Comparison of ENCODE assay signal across 9 cellular contexts in the genomic region with DNA sequence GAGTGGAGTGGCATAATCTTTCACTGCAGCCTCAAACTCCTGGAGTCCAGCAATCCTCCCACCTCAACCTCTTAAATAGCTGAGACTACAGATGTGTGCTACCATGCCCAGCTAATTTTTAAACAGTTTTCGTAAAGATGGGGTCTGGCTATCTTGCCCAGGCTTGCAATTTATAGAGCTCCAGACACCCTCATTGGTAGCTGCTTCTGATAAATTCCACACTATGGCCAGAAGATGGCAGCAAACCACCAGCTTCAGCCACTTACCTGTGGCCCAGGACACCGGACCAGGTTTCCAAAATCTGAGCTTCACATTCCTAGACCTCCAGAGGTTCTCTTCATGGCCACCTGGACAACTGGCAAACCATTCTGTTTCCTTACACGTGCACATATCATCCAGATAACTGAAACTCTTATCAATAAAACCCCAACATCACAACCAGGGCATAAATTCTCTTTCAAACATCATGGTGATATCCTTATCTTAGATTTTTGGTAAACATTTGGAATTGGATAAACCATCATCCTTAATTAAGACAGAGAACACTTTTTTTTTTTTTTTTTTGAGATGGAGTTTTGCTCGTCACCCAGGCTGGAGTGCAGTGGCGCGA. TPM values are rescaled to one million over a fixed set of nuclear protein-coding genes. Genes with fewer than 3 reads are reported as not detected.
A peak's percentile ranks its signal among the peaks of the same experiment; 100 is the strongest.
DNase-seq lines count a peak whose midpoint lies in the region; ATAC-seq, FAIRE-seq and TF ChIP-seq lines count a peak whose summit lies in the region.
"Had no signal": no experiment of that assay in that cellular context is flagged by ENCODE, and none has a peak within 500 bp of the region (broad histone marks: within the 10 kb centered on the region; RNA-seq: fewer than 3 reads in every experiment).

No MANE protein-coding gene starts in this region.

- peaks cover 11% of the 10 kb centered on the region for H3K27me3 Mint-ChIP-seq in HFFc6 (ENCODE audit: insufficient read depth)

- peak overlapping the region; percentile 38; the same call in 1 of the 2 replicates for H3K27ac Mint-ChIP-seq in HFFc6

- no peaks in the 10 kb centered on the region for H3K9me3 ChIP-seq in Peyer's patch
- H3K9me3 ChIP-seq: SJSA1 had no signal

- H3K4me1 Mint-ChIP-seq in HFFc6 (ENCODE audit: low read depth) = peaks cover 23% of the 10 kb centered on the region

- H3K36me3 ChIP-seq in Peyer's patch = peaks cover 0 to 25% (median 0%) of the 10 kb centered on the region in 3 donors
- H3K36me3 ChIP-seq: SJSA1 had no signal

- peak; percentile 25 for DNase-seq in CMK (ENCODE audit: low read depth)
- DNase-seq in HFFc6 = peak; percentile 31
- DNase-seq in Peyer's patch = peak; percentile 44 to 84 (median 46)
- peak; percentile 42 for DNase-seq in activated effector memory CD4-positive, alpha-beta T cell treated with Interleukin-2 at 50 U/mL for 16 hours
- peak; percentile 66 for DNase-seq in globus pallidus (ENCODE audit: low spot score)
- peak; percentile 80 for DNase-seq in pons (ENCODE audit: low spot score)
- DNase-seq in urothelium cell line (ENCODE audit: low spot score) = peak; percentile 83

- H3K9me3 Mint-ChIP-seq in HFFc6 = no peaks in the 10 kb centered on the region

- TF ChIP-seq POLR2A in Peyer's patch (IDR thresholded peaks at IDR 0.05) = no peak

- TF ChIP-seq CTCF in HFFc6 (IDR thresholded peaks at IDR 0.05) = peak; percentile 92
- peak; percentile 80 to 95 (median 89) for TF ChIP-seq CTCF in Peyer's patch (IDR thresholded peaks at IDR 0.05)

- H3K27ac ChIP-seq in Peyer's patch = peak overlapping the region in 1 of 4 donors; percentile 80
- H3K27ac ChIP-seq: SJSA1 had no signal

- no peaks in the 10 kb centered on the region for H3K27me3 ChIP-seq in Peyer's patch
- H3K27me3 ChIP-seq: SJSA1 had no signal

- no peak overlapping the region for H3K4me3 ChIP-seq in Peyer's patch
- H3K4me3 ChIP-seq: SJSA1 had no signal

- H3K4me1 ChIP-seq in Peyer's patch = no peaks in the 10 kb centered on the region

- peak; percentile 13 for FAIRE-seq in urothelium cell line (lab: Jason Lieb, UNC)

- H3K36me3 Mint-ChIP-seq in HFFc6 (ENCODE audit: low read depth) = peaks cover 5% of the 10 kb centered on the region; the same call in 1 of the 2 replicates

- no peak for ATAC-seq in GM21723 (IDR thresholded peaks at IDR 0.05; ENCODE audit: unreplicated experiment)

- peak overlapping the region; percentile 42 for H3K4me3 Mint-ChIP-seq in HFFc6

RNA-seq across cellular contexts. Expression of a gene that starts 28.9 kb away (rescaled TPM):
- total RNA-seq in HFFc6 (2021; fragmentation: NEBNext Ultra II Directional; extraction: Animal tissue kit (Norgen Biotek cat#: 25700)) = not detected
- total RNA-seq in Peyer's patch = not detected
- total RNA-seq: SJSA1 had no signal

RNA-seq across cellular contexts. Expression of a gene that starts 29.0 kb away (rescaled TPM):
- 10 to 100 TPM; 11.1 to 15.5 (median 12.8) TPM for total RNA-seq in HFFc6 (2021; fragmentation: NEBNext Ultra II Directional; extraction: Animal tissue kit (Norgen Biotek cat#: 25700))
- 100 to 1,000 TPM; 150 to 455 (median 312) TPM for total RNA-seq in Peyer's patch

RNA-seq across cellular contexts. Expression of a gene that starts 39.0 kb away (rescaled TPM):
- 10 to 100 TPM; 10.1 to 15.3 (median 12.5) TPM for total RNA-seq in HFFc6 (2021; fragmentation: NEBNext Ultra II Directional; extraction: Animal tissue kit (Norgen Biotek cat#: 25700))
- 10 to 100 TPM in 1 of 4 donors, 1 to 10 TPM in 3; 7.4 to 13.1 (median 9.1) TPM for total RNA-seq in Peyer's patch

RNA-seq across cellular contexts. Expression of a gene that starts 39.1 kb away (rescaled TPM):
- total RNA-seq in HFFc6 (2021; fragmentation: NEBNext Ultra II Directional; extraction: Animal tissue kit (Norgen Biotek cat#: 25700)) = 100 to 1,000 TPM; 213 to 341 (median 280) TPM
- 100 to 1,000 TPM; 142 to 246 (median 153) TPM for total RNA-seq in Peyer's patch

RNA-seq across cellular contexts. Expression of a gene that starts 45.6 kb away (rescaled TPM):
- 10 to 100 TPM in 1 of 6 experiments, 1 to 10 TPM in 5; 7.0 to 10.5 (median 8.2) TPM for total RNA-seq in HFFc6 (2021; fragmentation: NEBNext Ultra II Directional; extraction: Animal tissue kit (Norgen Biotek cat#: 25700))
- 10 to 100 TPM in 1 of 4 donors, 1 to 10 TPM in 3; 2.6 to 13.2 (median 6.0) TPM for total RNA-seq in Peyer's patch

Comparison
In these comparisons a context has a peak if more than half of its experiments do, and no peak if none do; other contexts are left out.
1. DNase-seq: peak in every context shown above with its lines; median percentile 83 in urothelium cell line; 80 in pons; 66 in globus pallidus; 46 in Peyer's patch; 42 in activated effector memory CD4-positive, alpha-beta T cell treated with Interleukin-2 at 50 U/mL for 16 hours; 31 in HFFc6; 25 in CMK.
2. RNA of a gene that starts 29.0 kb away (total RNA-seq): 150 to 455 TPM in Peyer's patch; 11.1 to 15.5 TPM in HFFc6; every median in the first group is over 4 times any median in the second.